Comparison of ENCODE assay signal across 8 cellular contexts in genomic region chr9:22238809-22239684, GRCh38.
DNase-seq lines count a peak whose midpoint lies in the region; ATAC-seq and TF ChIP-seq lines count a peak whose summit lies in the region.

No MANE protein-coding gene starts in this region.

- no peak for TF ChIP-seq EP300 in SK-N-SH (IDR thresholded peaks at IDR 0.05; ENCODE audit: borderline replicate concordance in 1 of 2, low read depth in 1 of 2, low read length in 1 of 2)
- no peak for TF ChIP-seq EP300 in stomach (IDR thresholded peaks at IDR 0.05)

- H3K4me3 ChIP-seq in AG10803 (ENCODE audit: low read length) (no peak overlapping the region), H7 (ENCODE audit: insufficient read depth, low read depth, low read length) (no peak overlapping the region), SK-N-SH (ENCODE audit: low read depth in 2 of 2, low read length in 1 of 2) (no peak overlapping the region; a peak in 2 of 4 replicates), stomach (no peak overlapping the region)

- CTCF ChIA-PET in SK-N-SH (lab: Yijun Ruan, JAX), result interaction anchor here (0.6 to 1.5 kb wide), 9 partner anchors 10 to 810 kb away, joined by 3 to 4 read pairs (median 3); no protein-coding TSS in a partner anchor

- H3K9me3 ChIP-seq in SK-N-SH (no peaks in the 10 kb centered on the region), stomach (no peaks in the 10 kb centered on the region)

- TF ChIP-seq RAD21 in SK-N-SH (IDR thresholded peaks at IDR 0.05; ENCODE audit: low read length), result peak; percentile 51

- H2AFZ ChIP-seq in SK-N-SH (ENCODE audit: low read depth), result peak overlapping the region; percentile 41

- H3K9ac ChIP-seq in SK-N-SH, result peak overlapping the region; percentile 41; the same call in 1 of the 2 replicates

- H3K9me2 ChIP-seq in SK-N-SH, result no peaks in the 10 kb centered on the region

- H4K20me1 ChIP-seq in SK-N-SH (ENCODE audit: insufficient read depth), result no peaks in the 10 kb centered on the region

- H3K4me1 ChIP-seq in SK-N-SH (ENCODE audit: control insufficient read depth in 1 of 2, insufficient read depth in 2 of 2, low read depth in 1 of 2, low read length in 1 of 2) (peaks cover 2 to 7% of the 10 kb centered on the region in 2 experiments; a peak in 2 of 4 replicates), foreskin keratinocyte (peaks cover 44% of the 10 kb centered on the region), stomach (peaks cover 0 to 11% (median 0%) of the 10 kb centered on the region in 4 donors)

- ATAC-seq in foreskin keratinocyte, result peak; percentile 12
- ATAC-seq in HG03457 (IDR thresholded peaks at IDR 0.05; ENCODE audit: unreplicated experiment), result no peak
- ATAC-seq in GM21529 (IDR thresholded peaks at IDR 0.05; ENCODE audit: unreplicated experiment), result no peak

- H3K4me2 ChIP-seq in SK-N-SH, result peak overlapping the region; percentile 65

- DNase-seq in AG10803 (ENCODE audit: low read depth), result peak; percentile 65
- DNase-seq in H7, result peak; percentile 8
- no peak for DNase-seq in SK-N-SH
- peak in 1 of 2 donors; percentile 64 for DNase-seq in foreskin keratinocyte
- DNase-seq in stomach, result no peak
- DNase-seq in DMS79 (lab: John Stamatoyannopoulos, UW), result no peak

- H3K27me3 ChIP-seq in H7 (ENCODE audit: control insufficient read depth, insufficient read depth, low read length) (no peaks in the 10 kb centered on the region), SK-N-SH (ENCODE audit: insufficient read depth) (no peaks in the 10 kb centered on the region), foreskin keratinocyte (no peaks in the 10 kb centered on the region), stomach (no peaks in the 10 kb centered on the region)

- H3K36me3 ChIP-seq in H7 (replicated peaks; ENCODE audit: control insufficient read depth, insufficient read depth, low read length) (no peaks in the 10 kb centered on the region), SK-N-SH (replicated peaks in 1 of 2; ENCODE audit: control insufficient read depth in 1 of 2, insufficient read depth in 2 of 2, low read length in 1 of 2) (no peaks in the 10 kb centered on the region), stomach (no peaks in the 10 kb centered on the region)

- TF ChIP-seq POLR2A in stomach (IDR thresholded peaks at IDR 0.05), result no peak

- intact Hi-C loops in stomach (cut with DNase I; ENCODE audit: low total_unique reads), result loop anchor here (5.0 kb wide), 1 partner anchor 427 kb away; no protein-coding TSS in a partner anchor

- H3K79me2 ChIP-seq in SK-N-SH (ENCODE audit: insufficient read depth), result no peaks in the 10 kb centered on the region

- H3F3A ChIP-seq in SK-N-SH (replicated peaks; ENCODE audit: insufficient read depth), result peaks cover 12% of the 10 kb centered on the region

- WGBS in SK-N-SH (ENCODE audit: low lambda C conversion rate), result 6% methylated on average over 9 of the region's 9 CpGs
- 14 to 20% (median 18%) methylated on average over 9 of the region's 9 CpGs for WGBS in stomach, 5 donors

- POLR2A ChIA-PET in SK-N-SH (lab: Yijun Ruan, JAX), result no interaction called here

- peak overlapping the region in 1 of 2 experiments; percentile 82; a peak in 3 of 4 replicates for H3K27ac ChIP-seq in SK-N-SH (ENCODE audit: low read depth in 2 of 2, low read length in 1 of 2)
- H3K27ac ChIP-seq in foreskin keratinocyte, result peak overlapping the region; percentile 95
- H3K27ac ChIP-seq in stomach, result no peak overlapping the region

- TF ChIP-seq CTCF in AG10803 (conservative IDR thresholded peaks at IDR 0.05; ENCODE audit: low read length), result peak; percentile 64
- TF ChIP-seq CTCF in SK-N-SH (IDR thresholded peaks at IDR 0.05), result peak; percentile 62
- TF ChIP-seq CTCF in foreskin keratinocyte (conservative IDR thresholded peaks at IDR 0.05), result peak; percentile 52
- TF ChIP-seq CTCF in stomach (IDR thresholded peaks at IDR 0.05), result peak in 4 of 7 experiments; percentile 21 to 34 (median 29)

TF ChIP-seq in SK-N-SH, 30 proteins besides CTCF, POLR2A, EP300 and RAD21:
- peak; percentile 25 for TF ChIP-seq SMC3 (IDR thresholded peaks at IDR 0.05; ENCODE audit: low read depth, low read length)
- no peak for TF ChIP-seq USF2 (IDR thresholded peaks at IDR 0.05; ENCODE audit: borderline replicate concordance, low read depth, low read length)

Comparison
In these comparisons a context has a peak if more than half of its experiments do, and no peak if none do; other contexts are left out.
1. DNase-seq: peak in AG10803 (single experiment) and H7 (single experiment); none in SK-N-SH (single experiment), stomach (single experiment) and DMS79 (single experiment).
2. Peak in every context shown above with its lines, with median percentiles within 50 percentile points of each other: CTCF ChIP-seq.